8 cellular contexts compared by ENCODE assay signal in the genomic region with DNA sequence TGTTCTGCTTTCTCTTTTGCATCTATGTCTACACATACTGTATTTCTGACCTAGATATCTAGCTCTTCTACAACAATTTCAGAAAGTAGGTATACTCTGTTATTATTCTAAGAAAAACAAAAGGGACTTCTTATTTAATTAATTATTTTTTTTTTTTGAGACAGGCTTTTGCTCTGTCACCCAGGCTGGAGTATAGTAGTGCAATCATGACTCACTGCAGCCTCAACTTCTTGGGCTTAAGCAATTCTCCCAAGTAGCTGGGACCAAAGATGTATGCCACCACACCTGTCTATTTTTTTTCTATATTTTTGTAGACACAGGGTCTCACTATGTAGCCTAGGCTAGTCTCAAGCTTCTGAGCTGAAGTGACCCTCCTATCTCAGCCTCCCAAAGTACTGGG.
DNase-seq lines count a peak whose midpoint lies in the region; ATAC-seq and TF ChIP-seq lines count a peak whose summit lies in the region.
"Had no signal": no experiment of that assay in that cellular context is flagged by ENCODE, and none has a peak within 500 bp of the region (broad histone marks: within the 10 kb centered on the region; RNA-seq: fewer than 3 reads in every experiment).

No MANE protein-coding gene starts in this region.

- TF ChIP-seq CTCF in NB4 (IDR thresholded peaks at IDR 0.05; ENCODE audit: low read depth, low read length) (no peak), osteocyte (IDR thresholded peaks at IDR 0.05) (no peak)

- H3K4me3 Mint-ChIP-seq in effector memory CD8-positive, alpha-beta T cell = peak overlapping the region in 1 of 2 donors; percentile 56
- no peak overlapping the region for H3K4me3 Mint-ChIP-seq in osteocyte (ENCODE audit: unreplicated experiment)

- H3K36me3 Mint-ChIP-seq in effector memory CD8-positive, alpha-beta T cell (ENCODE audit: insufficient read depth) = peaks cover 34% of the 10 kb centered on the region
- peaks cover 8% of the 10 kb centered on the region for H3K36me3 Mint-ChIP-seq in osteocyte (ENCODE audit: unreplicated experiment)

- no peaks in the 10 kb centered on the region for H3K27me3 Mint-ChIP-seq in effector memory CD8-positive, alpha-beta T cell
- no peaks in the 10 kb centered on the region for H3K27me3 Mint-ChIP-seq in osteocyte (ENCODE audit: unreplicated experiment)
- H3K27me3 Mint-ChIP-seq: naive B cell had no signal

- no peak overlapping the region for H3K4me3 ChIP-seq in NB4 (ENCODE audit: low read depth, low read length)

- TF ChIP-seq POLR2A in NB4 (IDR thresholded peaks at IDR 0.05; ENCODE audit: extremely low read depth, insufficient read length) = no peak

- ATAC-seq in effector memory CD8-positive, alpha-beta T cell (replicated peaks) = peak; percentile 23
- ATAC-seq in GM18867 (IDR thresholded peaks at IDR 0.05; ENCODE audit: unreplicated experiment) (no peak), GM19455 (IDR thresholded peaks at IDR 0.05; ENCODE audit: unreplicated experiment) (no peak)

- DNase-seq in GM04504 (ENCODE audit: low read depth) (peak; percentile 32), NB4 (ENCODE audit: low read depth) (peak; percentile 61), osteocyte (ENCODE audit: extremely low spot score, unreplicated experiment) (no peak)
- no peak for DNase-seq in effector memory CD8-positive, alpha-beta T cell
- no peak for DNase-seq in NK-92 treated with Interleukin-12 subunit alpha and Interleukin-12 subunit beta, amount 100 ng/mL, for 24 hours (lab: John Stamatoyannopoulos, UW)
- DNase-seq: naive B cell had no signal

- peaks cover 0 to 3% of the 10 kb centered on the region in 2 donors for H3K9me3 Mint-ChIP-seq in effector memory CD8-positive, alpha-beta T cell
- no peaks in the 10 kb centered on the region for H3K9me3 Mint-ChIP-seq in osteocyte (ENCODE audit: unreplicated experiment)
- H3K9me3 Mint-ChIP-seq: naive B cell had no signal

- H3K4me1 Mint-ChIP-seq in effector memory CD8-positive, alpha-beta T cell (ENCODE audit: low read depth in 2 of 2) = peaks cover 47 to 68% of the 10 kb centered on the region in 2 donors
- peaks cover 62% of the 10 kb centered on the region for H3K4me1 Mint-ChIP-seq in osteocyte (ENCODE audit: unreplicated experiment)

- H3K27ac Mint-ChIP-seq in effector memory CD8-positive, alpha-beta T cell = peak overlapping the region in 1 of 2 donors; percentile 88
- H3K27ac Mint-ChIP-seq in osteocyte (ENCODE audit: unreplicated experiment) = peak overlapping the region; percentile 72

Comparison
In these comparisons a context has a peak if more than half of its experiments do, and no peak if none do; other contexts are left out.
1. DNase-seq: peak in GM04504 (single experiment) and NB4 (single experiment); none in effector memory CD8-positive, alpha-beta T cell (0 of 3), osteocyte (single experiment) and NK-92 treated with Interleukin-12 subunit alpha and Interleukin-12 subunit beta, amount 100 ng/mL, for 24 hours (single experiment).